In the genomic region with DNA sequence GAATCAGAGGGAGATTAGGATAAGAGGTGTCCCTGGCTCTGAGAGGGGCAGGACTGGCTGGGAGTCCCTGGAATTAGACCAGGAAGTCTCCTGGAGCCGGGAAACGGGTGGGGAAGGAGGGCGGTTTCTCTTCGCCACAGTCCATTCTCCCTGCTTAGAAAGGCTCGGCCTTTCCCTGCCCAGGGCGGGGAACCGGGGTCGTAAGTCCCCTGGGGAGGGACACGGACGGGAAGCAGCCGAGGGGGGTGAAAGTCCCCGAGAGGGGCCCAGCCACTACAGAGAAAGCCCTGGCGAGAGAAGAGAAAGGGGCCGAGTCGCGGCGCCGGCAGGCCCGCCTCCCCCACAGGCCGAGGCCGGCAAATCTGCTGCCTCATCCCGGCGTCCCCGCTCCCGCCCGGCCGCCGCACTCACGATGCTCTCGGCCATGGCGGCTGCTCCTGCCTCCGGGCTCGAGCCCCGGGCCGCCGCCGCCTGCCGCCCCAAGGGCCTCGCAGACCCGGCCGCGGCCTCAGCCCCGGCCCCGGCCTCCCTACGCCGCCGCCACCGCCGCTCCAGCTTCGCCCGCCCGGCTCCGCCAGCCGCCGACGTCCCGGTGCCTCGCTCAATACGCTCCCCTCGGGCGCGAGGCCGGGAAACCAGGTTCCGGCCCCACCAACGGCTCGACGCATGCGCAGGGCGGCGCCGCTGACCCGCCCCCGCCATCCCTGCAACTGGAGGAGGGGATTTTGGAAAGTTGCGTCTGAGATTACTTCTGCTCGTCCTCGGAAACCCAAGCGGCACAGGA, we compare ENCODE assay signal across 8 cellular contexts. TPM values are rescaled to one million over a fixed set of nuclear protein-coding genes. Genes with fewer than 3 reads are reported as not detected.
A peak's percentile ranks its signal among the peaks of the same experiment; 100 is the strongest.
DNase-seq lines count a peak whose midpoint lies in the region; ATAC-seq and TF ChIP-seq lines count a peak whose summit lies in the region.

NPLOC4 (minus strand) TSS at position 608 of the 784 bp plus-strand sequence; CDS start at position 426, 182 bp downstream.
TSPAN10 (plus strand) TSS at position 692 of the 784 bp plus-strand sequence. CDS start 5,217 bp downstream, outside the sequence.

- no peaks in the 10 kb centered on the region for H3F3A ChIP-seq in SU-DHL-6 (ENCODE audit: insufficient read depth)

- H3K36me3 Mint-ChIP-seq in activated naive CD8-positive, alpha-beta T cell treated with anti-CD3 and anti-CD28 coated beads, Interleukin-2, amount 50 U/mL, for 24 hours (ENCODE audit: low read depth), result peaks cover 6% of the 10 kb centered on the region

- POLR2A ChIA-PET in HEK293T (lab: Yijun Ruan, JAX), result interaction anchor here (0.6 to 1.6 kb wide), 6 partner anchors 12 to 242 kb away, joined by 3 to 7 read pairs (median 4); partner anchors contain the start of genes ARL16, BAHCC1, CCDC137 and HGS

- peak within 1 kb of the TSS; percentile 99 for H2BK5ac ChIP-seq in trophoblast cell (ENCODE audit: low read depth, low read length, poor library complexity)

- H3K23ac ChIP-seq in trophoblast cell (ENCODE audit: low read length), result no peak within 1 kb of the TSS

- H3K9me2 ChIP-seq in SU-DHL-6 (replicated peaks; ENCODE audit: insufficient read depth, low read length), result no peaks in the 10 kb centered on the region

- H2BK120ac ChIP-seq in trophoblast cell (ENCODE audit: insufficient read depth, low read length, poor library complexity), result peak within 1 kb of the TSS; percentile 89

- no peaks in the 10 kb centered on the region for H3K36me3 ChIP-seq in SU-DHL-6 (ENCODE audit: low read length)
- H3K36me3 ChIP-seq in trophoblast cell (ENCODE audit: control insufficient read depth in 1 of 2, insufficient read depth in 2 of 2, low read length in 2 of 2), result peaks cover 1 to 3% of the 10 kb centered on the region in 2 experiments
- H3K36me3 ChIP-seq in transverse colon, result no peaks in the 10 kb centered on the region

- H3K4me1 ChIP-seq in trophoblast cell (ENCODE audit: control insufficient read depth in 1 of 2, insufficient read depth in 2 of 2, low read length in 2 of 2) (peaks cover 6 to 7% of the 10 kb centered on the region in 2 experiments), transverse colon (peaks cover 13 to 35% (median 19%) of the 10 kb centered on the region in 4 donors)

- peak within 1 kb of the TSS; percentile 100 for H3K14ac ChIP-seq in trophoblast cell (ENCODE audit: low read length)

- TF ChIP-seq EP300 in transverse colon (IDR thresholded peaks at IDR 0.05; ENCODE audit: low read depth), result no peak

- peak within 1 kb of the TSS; percentile 100 for H3K18ac ChIP-seq in trophoblast cell (ENCODE audit: low read length)

- H3K4me1 Mint-ChIP-seq in activated naive CD8-positive, alpha-beta T cell treated with anti-CD3 and anti-CD28 coated beads, Interleukin-2, amount 50 U/mL, for 24 hours, result peaks cover 26% of the 10 kb centered on the region

- in situ Hi-C loops in transverse colon (cut with MboI; ENCODE audit: low pct_ligation_motif_present in 1 of 4, low pct_unique_long_range_greater_than_20kb in 1 of 4, low sequenced_read_pairs in 3 of 4), result no loop called here

- intact Hi-C loops in cardiac septum (cut with DNase I) (loop anchor here (2.0 kb wide), 1 partner anchor 30 kb away; the partner anchor contains the start of genes CCDC137 and OXLD1), transverse colon (cut with DNase I; ENCODE audit: low total_unique reads) (no loop called here)

- H3K27ac Mint-ChIP-seq in activated naive CD8-positive, alpha-beta T cell treated with anti-CD3 and anti-CD28 coated beads, Interleukin-2, amount 50 U/mL, for 24 hours, result peak within 1 kb of the TSS; percentile 95

- peak within 1 kb of the TSS; percentile 96 for H3K9ac ChIP-seq in SU-DHL-6 (ENCODE audit: low read length)
- peak within 1 kb of the TSS; percentile 95 for H3K9ac ChIP-seq in trophoblast cell (ENCODE audit: low read length)

- H3K27me3 ChIP-seq in SU-DHL-6 (ENCODE audit: low read length) (no peaks in the 10 kb centered on the region), trophoblast cell (ENCODE audit: insufficient read depth, low read length) (no peaks in the 10 kb centered on the region), transverse colon (no peaks in the 10 kb centered on the region)

- H3K4me3 ChIP-seq in SU-DHL-6 (ENCODE audit: insufficient read depth, low read length, poor library complexity, severe bottlenecking) (peak within 1 kb of the TSS; percentile 86), trophoblast cell (ENCODE audit: low read depth, low read length) (peak within 1 kb of the TSS; percentile 93), transverse colon (peak within 1 kb of the TSS; percentile 79 to 97 (median 92))

- H3K4me2 ChIP-seq in SU-DHL-6 (ENCODE audit: low read depth, low read length, poor library complexity, severe bottlenecking) (peak within 1 kb of the TSS; percentile 93), trophoblast cell (ENCODE audit: low read length) (peak within 1 kb of the TSS; percentile 87)

- peak within 1 kb of the TSS; percentile 96 for H4K8ac ChIP-seq in trophoblast cell (ENCODE audit: low read depth, low read length)

- H3K4ac ChIP-seq in trophoblast cell (ENCODE audit: low read depth, low read length), result peak within 1 kb of the TSS; percentile 100

- TF ChIP-seq CTCF in SU-DHL-6 (IDR thresholded peaks at IDR 0.05; ENCODE audit: insufficient read depth, low read length, poor library complexity, severe bottlenecking) (no peak), transverse colon (IDR thresholded peaks at IDR 0.05) (no peak)

- H2AFZ ChIP-seq in SU-DHL-6 (ENCODE audit: low read depth, low read length, severe bottlenecking) (peak within 1 kb of the TSS; percentile 95), trophoblast cell (ENCODE audit: insufficient read depth, low read length, poor library complexity) (peak within 1 kb of the TSS; percentile 96)

- peak; percentile 55 for TF ChIP-seq POLR2A in transverse colon (IDR thresholded peaks at IDR 0.05)

- peaks cover 8% of the 10 kb centered on the region for H3K79me1 ChIP-seq in trophoblast cell (ENCODE audit: low read length)

- peaks cover 50% of the 10 kb centered on the region for H3K79me2 ChIP-seq in SU-DHL-6 (ENCODE audit: insufficient read depth, low read length)
- H3K79me2 ChIP-seq in trophoblast cell (ENCODE audit: control insufficient read depth, insufficient read depth, low read length, poor library complexity), result peaks cover 13% of the 10 kb centered on the region

- no peaks in the 10 kb centered on the region for H3K9me3 Mint-ChIP-seq in activated naive CD8-positive, alpha-beta T cell treated with anti-CD3 and anti-CD28 coated beads, Interleukin-2, amount 50 U/mL, for 24 hours

- peak within 1 kb of the TSS; percentile 97 for H3K4me3 Mint-ChIP-seq in activated naive CD8-positive, alpha-beta T cell treated with anti-CD3 and anti-CD28 coated beads, Interleukin-2, amount 50 U/mL, for 24 hours

- H4K12ac ChIP-seq in trophoblast cell (ENCODE audit: low read depth, low read length), result peak within 1 kb of the TSS; percentile 99

- CTCF ChIA-PET in HEK293T (lab: Yijun Ruan, JAX), result no interaction called here

- peak within 1 kb of the TSS; percentile 97 for H4K91ac ChIP-seq in trophoblast cell (ENCODE audit: low read depth, low read length)

- WGBS in trophoblast cell (ENCODE audit: extremely low coverage, insufficient coverage, insufficient read length), result no CpG with 5 or more reads among the region's 77 CpGs
- 1% methylated on average over 68 of the region's 77 CpGs; no CpG with 5 or more reads in 1 of the 2 donors for WGBS in transverse colon (ENCODE audit: low coverage in 1 of 2), 2 donors

- H3K27me3 Mint-ChIP-seq in activated naive CD8-positive, alpha-beta T cell treated with anti-CD3 and anti-CD28 coated beads, Interleukin-2, amount 50 U/mL, for 24 hours, result no peaks in the 10 kb centered on the region

- peak within 1 kb of the TSS; percentile 99 for H2AK5ac ChIP-seq in trophoblast cell (ENCODE audit: low read length)

- peak within 1 kb of the TSS; percentile 68 for H2BK12ac ChIP-seq in trophoblast cell (ENCODE audit: low read length)

- no peaks in the 10 kb centered on the region; the same call in 1 of the 2 replicates for H4K20me1 ChIP-seq in SU-DHL-6 (ENCODE audit: low read depth, low read length)

- ATAC-seq in activated naive CD8-positive, alpha-beta T cell treated with anti-CD3 and anti-CD28 coated beads, Interleukin-2, amount 50 U/mL, for 24 hours, result peak; percentile 91

- DNase-seq in GM04503 (ENCODE audit: low read depth) (peak; percentile 25), HEK293T (ENCODE audit: extremely low spot score) (peak; percentile 98), NCI-H1092 (lab: John Stamatoyannopoulos, UW) (peak; percentile 61), cardiac septum (ENCODE audit: low spot score) (peak; percentile 95), trophoblast cell (peak; percentile 76 to 95), transverse colon (peak; percentile 88)
- DNase-seq in activated naive CD8-positive, alpha-beta T cell treated with anti-CD3 and anti-CD28 coated beads, Interleukin-2, amount 50 U/mL, for 24 hours, result peak; percentile 90

- H3K9me3 ChIP-seq in SU-DHL-6 (ENCODE audit: insufficient read depth, low read length) (no peaks in the 10 kb centered on the region), trophoblast cell (ENCODE audit: insufficient read depth, low read depth, low read length) (no peaks in the 10 kb centered on the region), transverse colon (no peaks in the 10 kb centered on the region)

- peak within 1 kb of the TSS; percentile 31; the same call in 1 of the 2 replicates for H3K27ac ChIP-seq in SU-DHL-6 (ENCODE audit: low read depth, low read length)
- H3K27ac ChIP-seq in trophoblast cell (ENCODE audit: low read depth, low read length), result peak within 1 kb of the TSS; percentile 91
- H3K27ac ChIP-seq in transverse colon, result peak within 1 kb of the TSS; percentile 89 to 96 (median 92)

TF ChIP-seq in HEK293T, 16 proteins besides CTCF, POLR2A, EP300 and RAD21 (continues in another document):
- no peak for TF ChIP-seq FOXA1 (IDR thresholded peaks at IDR 0.05)
- TF ChIP-seq FOXK2 (IDR thresholded peaks at IDR 0.05), result no peak
- TF ChIP-seq SUZ12 (IDR thresholded peaks at IDR 0.05), result no peak
- TF ChIP-seq ELF4 (IDR thresholded peaks at IDR 0.05), result no peak
- TF ChIP-seq L3MBTL2 (conservative IDR thresholded peaks at IDR 0.05), result no peak
- no peak for TF ChIP-seq ZNF384 (IDR thresholded peaks at IDR 0.05)
- TF ChIP-seq SP1 (IDR thresholded peaks at IDR 0.05), result no peak
- no peak for TF ChIP-seq HDGF (IDR thresholded peaks at IDR 0.05; ENCODE audit: borderline replicate concordance)

RNA-seq across cellular contexts. Expression of gene NPLOC4, which starts in this region (rescaled TPM):
- total RNA-seq in cardiac septum, result 107 TPM
- 115 and 119 TPM in 2 replicates for polyA plus RNA-seq in trophoblast cell (2013)
- total RNA-seq in transverse colon, result 100 to 1,000 TPM in 1 of 4 donors, 10 to 100 TPM in 3; 59.9 to 323 (median 84.6) TPM

RNA-seq across cellular contexts. Expression of gene TSPAN10, which starts in this region (rescaled TPM):
- total RNA-seq in cardiac septum (0.30 TPM), transverse colon (under 1 TPM in 2 of 4 donors, not detected in 2; 0.48 to 0.55 TPM)
- 0.53 and 0.54 TPM in 2 replicates for polyA plus RNA-seq in trophoblast cell (2013)

Comparison
In these comparisons a context has a peak if more than half of its experiments do, and no peak if none do; other contexts are left out.
1. Peak in every context shown above with its lines: DNase-seq, ATAC-seq, H3K4me3 ChIP-seq and H3K27ac ChIP-seq.
2. DNase-seq: peak in every context shown above with its lines; median percentile 98 in HEK293T; 95 in cardiac septum; 90 in activated naive CD8-positive, alpha-beta T cell treated with anti-CD3 and anti-CD28 coated beads, Interleukin-2, amount 50 U/mL, for 24 hours; 88 in transverse colon; 86 in trophoblast cell; 61 in NCI-H1092; 25 in GM04503.
3. H3K27ac ChIP-seq: peak in every context shown above with its lines; median percentile 92 in transverse colon; 91 in trophoblast cell; 31 in SU-DHL-6.